15 cellular contexts compared by ENCODE assay signal in the genomic region with DNA sequence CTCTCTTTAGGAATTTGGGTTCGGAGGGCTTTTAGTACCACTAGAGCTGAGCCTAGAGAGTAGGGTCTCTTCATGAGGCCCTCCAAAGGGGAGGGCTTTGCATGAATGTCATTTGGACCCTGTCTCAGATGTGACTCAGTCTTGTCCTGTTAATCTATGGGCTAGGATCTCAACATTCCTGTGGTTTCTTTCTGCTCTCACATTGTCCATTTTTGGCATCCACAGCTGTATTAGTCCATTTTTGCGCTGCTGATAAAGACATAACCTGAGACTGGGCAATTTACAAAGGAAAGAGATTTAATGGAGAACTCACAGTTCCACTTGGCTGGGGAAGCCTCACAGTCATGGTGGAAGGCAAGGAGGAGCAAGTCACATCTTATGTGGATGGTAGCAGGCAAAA.
"Had no signal": no experiment of that assay in that cellular context is flagged by ENCODE, and none has a peak within 500 bp of the region (broad histone marks: within the 10 kb centered on the region; RNA-seq: fewer than 3 reads in every experiment).

No MANE protein-coding gene starts in this region.

- H3K4me1 ChIP-seq: gastroesophageal sphincter, left ventricle myocardium inferior, parathyroid adenoma had no signal

- H3K4me3 ChIP-seq: gastroesophageal sphincter, left ventricle myocardium inferior, thoracic aorta had no signal

- H3K9ac ChIP-seq: parathyroid adenoma had no signal

- H3K27me3 ChIP-seq: gastroesophageal sphincter had no signal

- H3K36me3 ChIP-seq: gastroesophageal sphincter, left ventricle myocardium inferior, neutrophil, thoracic aorta, WERI-Rb-1 had no signal

- H2AFZ ChIP-seq: parathyroid adenoma had no signal

- H3K27ac ChIP-seq: gastroesophageal sphincter, left ventricle myocardium inferior, neutrophil, parathyroid adenoma, thoracic aorta, WERI-Rb-1 had no signal

- DNase-seq: activated CD4-positive, alpha-beta T cell treated with anti-CD3 and anti-CD28 coated beads for 4 hours; activated CD8-positive, alpha-beta T cell treated with anti-CD3 and anti-CD28 coated beads for 36 hours; activated gamma-delta T cell; activated T-cell treated with anti-CD3 and anti-CD28 coated beads, Interleukin-2, amount 50 U/mL, for 4 hours; amygdala; dermis blood vessel endothelial cell; effector memory CD8-positive, alpha-beta T cell; left ventricle myocardium inferior; naive thymus-derived CD8-positive, alpha-beta T cell; T-helper 1 cell; WERI-Rb-1 had no signal

- H3K79me2 ChIP-seq: parathyroid adenoma had no signal

- H3K9me3 ChIP-seq: gastroesophageal sphincter, left ventricle myocardium inferior, neutrophil, thoracic aorta had no signal
